ENCODE assay signal across 1 cellular context in the genomic region with DNA sequence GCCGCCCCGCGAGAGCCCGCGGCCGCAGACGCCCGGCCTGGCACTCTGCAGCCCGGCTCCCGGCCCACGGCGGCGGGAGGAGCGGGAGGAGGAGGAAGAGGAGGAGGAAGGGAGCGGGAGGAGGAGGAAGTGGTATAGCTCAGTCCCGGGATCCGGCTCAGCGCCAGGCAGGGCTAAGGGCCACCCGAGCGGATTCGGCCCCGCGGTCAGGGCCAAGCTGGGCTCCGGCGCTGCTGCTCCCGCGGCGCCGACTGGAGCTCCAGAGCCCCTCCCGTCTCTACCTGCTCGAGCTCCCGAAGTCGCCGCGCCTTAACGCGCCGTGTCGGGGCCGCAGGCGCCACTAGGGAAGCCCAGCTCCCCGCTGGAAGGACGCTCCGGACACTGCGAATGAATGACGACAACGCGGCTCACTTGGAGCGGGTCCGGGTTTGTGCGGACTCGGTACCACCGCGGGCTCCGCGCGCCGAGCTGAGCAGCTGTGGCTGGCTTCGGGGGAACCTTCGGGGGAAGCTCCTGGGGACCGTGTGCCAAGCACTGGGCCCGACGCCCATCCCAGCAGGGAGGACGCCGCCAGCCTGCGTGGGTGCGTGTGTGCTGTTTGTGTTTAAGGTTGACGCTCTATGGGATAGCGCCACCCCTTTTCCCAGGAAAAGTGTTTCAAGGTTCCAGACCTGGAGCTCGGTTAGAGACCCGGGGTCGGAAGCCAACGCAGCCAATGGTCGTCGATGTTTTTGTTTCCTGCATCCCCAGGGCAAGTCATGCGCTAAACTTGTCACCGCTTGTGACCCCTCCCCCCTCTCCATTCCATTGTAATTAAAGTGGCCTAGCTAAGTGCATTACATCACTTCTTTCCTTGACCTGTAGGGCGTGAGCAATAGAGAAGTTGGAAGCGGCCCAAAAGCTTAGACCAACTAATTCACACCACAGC.
TF ChIP-seq lines count a peak whose summit lies in the region.

A gene (minus strand): TSS at position 94 of the 928 bp plus-strand sequence. CDS start 340 bp downstream, outside the sequence.

TF ChIP-seq in HepG2, 621 proteins besides CTCF, POLR2A, EP300 and RAD21 (continued from another document and continues in another):
- TF ChIP-seq ZSCAN20 (CRISPR knock-in tag; IDR thresholded peaks at IDR 0.05; ENCODE audit: borderline replicate concordance) (no peak; the same call in 1 of the 2 replicates), NAIF1 (CRISPR knock-in tag; IDR thresholded peaks at IDR 0.05; ENCODE audit: borderline replicate concordance) (no peak), ZSCAN29 (CRISPR knock-in tag; conservative IDR thresholded peaks at IDR 0.05) (peak; percentile 51), ZNF790 (CRISPR knock-in tag; IDR thresholded peaks at IDR 0.05; ENCODE audit: borderline replicate concordance) (no peak; the same call in 1 of the 2 replicates), ADNP (CRISPR knock-in tag; IDR thresholded peaks at IDR 0.05) (0 out of 2 replicates have a peak, but pooled peaks have one; percentile 39), ZNF780A (CRISPR knock-in tag; IDR thresholded peaks at IDR 0.05) (no peak), ETV5 (CRISPR knock-in tag; IDR thresholded peaks at IDR 0.05; ENCODE audit: borderline replicate concordance) (peak; percentile 31; the same call in 1 of the 2 replicates), ZNF782 (CRISPR knock-in tag; IDR thresholded peaks at IDR 0.05; ENCODE audit: borderline replicate concordance) (peak; percentile 78; the same call in 1 of the 2 replicates), AKAP8 (CRISPR knock-in tag; IDR thresholded peaks at IDR 0.05) (0 out of 2 replicates have a peak, but pooled peaks have one; percentile 21), NFKBIZ (CRISPR knock-in tag; IDR thresholded peaks at IDR 0.05) (no peak), KDM3A (CRISPR knock-in tag; IDR thresholded peaks at IDR 0.05; ENCODE audit: low read depth) (peak; percentile 42; the same call in 1 of the 2 replicates), ZFYVE20 (CRISPR knock-in tag; IDR thresholded peaks at IDR 0.05; ENCODE audit: borderline replicate concordance, low read depth) (no peak; the same call in 1 of the 2 replicates), TSC22D2 (CRISPR knock-in tag; IDR thresholded peaks at IDR 0.05; ENCODE audit: borderline replicate concordance) (no peak), ZNF652 (CRISPR knock-in tag; IDR thresholded peaks at IDR 0.05; ENCODE audit: borderline replicate concordance, low read depth) (no peak), NR2F1 (CRISPR knock-in tag; IDR thresholded peaks at IDR 0.05) (peak in 1 of 2 experiments; percentile 53; a peak in 2 of 4 replicates), ZNF703 (CRISPR knock-in tag; IDR thresholded peaks at IDR 0.05; ENCODE audit: borderline replicate concordance) (peak; percentile 88), MATR3 (CRISPR knock-in tag; IDR thresholded peaks at IDR 0.05) (no peak), ATF7-NPFF (CRISPR knock-in tag; IDR thresholded peaks at IDR 0.05; ENCODE audit: low read depth) (peak; percentile 60), DMAP1 (CRISPR knock-in tag; IDR thresholded peaks at IDR 0.05) (peak; percentile 45; the same call in 1 of the 2 replicates), PAWR (CRISPR knock-in tag; IDR thresholded peaks at IDR 0.05; ENCODE audit: borderline replicate concordance) (no peak)
- TF ChIP-seq, protein P1, sequence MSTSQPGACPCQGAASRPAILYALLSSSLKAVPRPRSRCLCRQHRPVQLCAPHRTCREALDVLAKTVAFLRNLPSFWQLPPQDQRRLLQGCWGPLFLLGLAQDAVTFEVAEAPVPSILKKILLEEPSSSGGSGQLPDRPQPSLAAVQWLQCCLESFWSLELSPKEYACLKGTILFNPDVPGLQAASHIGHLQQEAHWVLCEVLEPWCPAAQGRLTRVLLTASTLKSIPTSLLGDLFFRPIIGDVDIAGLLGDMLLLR (CRISPR knock-in tag; IDR thresholded peaks at IDR 0.05): no peak; the same call in 1 of the 2 replicates
- TF ChIP-seq, protein P2, sequence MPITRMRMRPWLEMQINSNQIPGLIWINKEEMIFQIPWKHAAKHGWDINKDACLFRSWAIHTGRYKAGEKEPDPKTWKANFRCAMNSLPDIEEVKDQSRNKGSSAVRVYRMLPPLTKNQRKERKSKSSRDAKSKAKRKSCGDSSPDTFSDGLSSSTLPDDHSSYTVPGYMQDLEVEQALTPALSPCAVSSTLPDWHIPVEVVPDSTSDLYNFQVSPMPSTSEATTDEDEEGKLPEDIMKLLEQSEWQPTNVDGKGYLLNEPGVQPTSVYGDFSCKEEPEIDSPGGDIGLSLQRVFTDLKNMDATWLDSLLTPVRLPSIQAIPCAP (CRISPR knock-in tag; IDR thresholded peaks at IDR 0.05; ENCODE audit: low read depth): 0 out of 2 replicates have a peak, but pooled peaks have one; percentile 25
- TF ChIP-seq, protein P3, sequence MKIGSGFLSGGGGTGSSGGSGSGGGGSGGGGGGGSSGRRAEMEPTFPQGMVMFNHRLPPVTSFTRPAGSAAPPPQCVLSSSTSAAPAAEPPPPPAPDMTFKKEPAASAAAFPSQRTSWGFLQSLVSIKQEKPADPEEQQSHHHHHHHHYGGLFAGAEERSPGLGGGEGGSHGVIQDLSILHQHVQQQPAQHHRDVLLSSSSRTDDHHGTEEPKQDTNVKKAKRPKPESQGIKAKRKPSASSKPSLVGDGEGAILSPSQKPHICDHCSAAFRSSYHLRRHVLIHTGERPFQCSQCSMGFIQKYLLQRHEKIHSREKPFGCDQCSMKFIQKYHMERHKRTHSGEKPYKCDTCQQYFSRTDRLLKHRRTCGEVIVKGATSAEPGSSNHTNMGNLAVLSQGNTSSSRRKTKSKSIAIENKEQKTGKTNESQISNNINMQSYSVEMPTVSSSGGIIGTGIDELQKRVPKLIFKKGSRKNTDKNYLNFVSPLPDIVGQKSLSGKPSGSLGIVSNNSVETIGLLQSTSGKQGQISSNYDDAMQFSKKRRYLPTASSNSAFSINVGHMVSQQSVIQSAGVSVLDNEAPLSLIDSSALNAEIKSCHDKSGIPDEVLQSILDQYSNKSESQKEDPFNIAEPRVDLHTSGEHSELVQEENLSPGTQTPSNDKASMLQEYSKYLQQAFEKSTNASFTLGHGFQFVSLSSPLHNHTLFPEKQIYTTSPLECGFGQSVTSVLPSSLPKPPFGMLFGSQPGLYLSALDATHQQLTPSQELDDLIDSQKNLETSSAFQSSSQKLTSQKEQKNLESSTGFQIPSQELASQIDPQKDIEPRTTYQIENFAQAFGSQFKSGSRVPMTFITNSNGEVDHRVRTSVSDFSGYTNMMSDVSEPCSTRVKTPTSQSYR (CRISPR knock-in tag; IDR thresholded peaks at IDR 0.05; ENCODE audit: borderline replicate concordance): peak; percentile 91
- TF ChIP-seq, protein P4, sequence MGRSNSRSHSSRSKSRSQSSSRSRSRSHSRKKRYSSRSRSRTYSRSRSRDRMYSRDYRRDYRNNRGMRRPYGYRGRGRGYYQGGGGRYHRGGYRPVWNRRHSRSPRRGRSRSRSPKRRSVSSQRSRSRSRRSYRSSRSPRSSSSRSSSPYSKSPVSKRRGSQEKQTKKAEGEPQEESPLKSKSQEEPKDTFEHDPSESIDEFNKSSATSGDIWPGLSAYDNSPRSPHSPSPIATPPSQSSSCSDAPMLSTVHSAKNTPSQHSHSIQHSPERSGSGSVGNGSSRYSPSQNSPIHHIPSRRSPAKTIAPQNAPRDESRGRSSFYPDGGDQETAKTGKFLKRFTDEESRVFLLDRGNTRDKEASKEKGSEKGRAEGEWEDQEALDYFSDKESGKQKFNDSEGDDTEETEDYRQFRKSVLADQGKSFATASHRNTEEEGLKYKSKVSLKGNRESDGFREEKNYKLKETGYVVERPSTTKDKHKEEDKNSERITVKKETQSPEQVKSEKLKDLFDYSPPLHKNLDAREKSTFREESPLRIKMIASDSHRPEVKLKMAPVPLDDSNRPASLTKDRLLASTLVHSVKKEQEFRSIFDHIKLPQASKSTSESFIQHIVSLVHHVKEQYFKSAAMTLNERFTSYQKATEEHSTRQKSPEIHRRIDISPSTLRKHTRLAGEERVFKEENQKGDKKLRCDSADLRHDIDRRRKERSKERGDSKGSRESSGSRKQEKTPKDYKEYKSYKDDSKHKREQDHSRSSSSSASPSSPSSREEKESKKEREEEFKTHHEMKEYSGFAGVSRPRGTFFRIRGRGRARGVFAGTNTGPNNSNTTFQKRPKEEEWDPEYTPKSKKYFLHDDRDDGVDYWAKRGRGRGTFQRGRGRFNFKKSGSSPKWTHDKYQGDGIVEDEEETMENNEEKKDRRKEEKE (IDR thresholded peaks at IDR 0.05): no peak
- TF ChIP-seq, protein P5, sequence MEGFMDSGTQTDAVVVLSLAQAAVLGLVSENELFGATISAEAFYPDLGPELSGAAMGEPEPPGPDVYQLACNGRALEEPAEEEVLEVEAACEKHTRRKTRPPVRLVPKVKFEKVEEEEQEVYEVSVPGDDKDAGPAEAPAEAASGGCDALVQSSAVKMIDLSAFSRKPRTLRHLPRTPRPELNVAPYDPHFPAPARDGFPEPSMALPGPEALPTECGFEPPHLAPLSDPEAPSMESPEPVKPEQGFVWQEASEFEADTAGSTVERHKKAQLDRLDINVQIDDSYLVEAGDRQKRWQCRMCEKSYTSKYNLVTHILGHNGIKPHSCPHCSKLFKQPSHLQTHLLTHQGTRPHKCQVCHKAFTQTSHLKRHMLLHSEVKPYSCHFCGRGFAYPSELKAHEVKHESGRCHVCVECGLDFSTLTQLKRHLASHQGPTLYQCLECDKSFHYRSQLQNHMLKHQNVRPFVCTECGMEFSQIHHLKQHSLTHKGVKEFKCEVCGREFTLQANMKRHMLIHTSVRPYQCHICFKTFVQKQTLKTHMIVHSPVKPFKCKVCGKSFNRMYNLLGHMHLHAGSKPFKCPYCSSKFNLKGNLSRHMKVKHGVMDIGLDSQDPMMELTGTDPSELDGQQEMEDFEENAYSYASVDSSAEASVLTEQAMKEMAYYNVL (CRISPR knock-in tag; IDR thresholded peaks at IDR 0.05; ENCODE audit: borderline replicate concordance): no peak
- TF ChIP-seq, protein P6, sequence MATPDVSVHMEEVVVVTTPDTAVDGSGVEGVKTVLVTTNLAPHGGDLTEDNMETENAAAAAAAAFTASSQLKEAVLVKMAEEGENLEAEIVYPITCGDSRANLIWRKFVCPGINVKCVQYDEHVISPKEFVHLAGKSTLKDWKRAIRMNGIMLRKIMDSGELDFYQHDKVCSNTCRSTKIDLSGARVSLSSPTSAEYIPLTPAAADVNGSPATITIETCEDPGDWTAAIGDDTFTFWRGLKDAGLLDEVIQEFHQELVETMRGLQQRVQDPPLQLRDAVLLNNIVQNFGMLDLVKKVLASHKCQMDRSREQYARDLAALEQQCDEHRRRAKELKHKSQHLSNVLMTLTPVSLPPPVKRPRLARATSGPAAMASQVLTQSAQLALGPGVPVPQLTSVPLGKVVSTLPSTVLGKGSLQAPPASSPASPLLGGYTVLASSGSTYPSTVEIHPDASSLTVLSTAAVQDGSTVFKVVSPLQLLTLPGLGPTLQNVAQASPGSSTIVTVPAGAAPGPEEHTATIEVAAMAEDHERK (CRISPR knock-in tag; IDR thresholded peaks at IDR 0.05; ENCODE audit: low read depth): no peak
- TF ChIP-seq, protein P7, sequence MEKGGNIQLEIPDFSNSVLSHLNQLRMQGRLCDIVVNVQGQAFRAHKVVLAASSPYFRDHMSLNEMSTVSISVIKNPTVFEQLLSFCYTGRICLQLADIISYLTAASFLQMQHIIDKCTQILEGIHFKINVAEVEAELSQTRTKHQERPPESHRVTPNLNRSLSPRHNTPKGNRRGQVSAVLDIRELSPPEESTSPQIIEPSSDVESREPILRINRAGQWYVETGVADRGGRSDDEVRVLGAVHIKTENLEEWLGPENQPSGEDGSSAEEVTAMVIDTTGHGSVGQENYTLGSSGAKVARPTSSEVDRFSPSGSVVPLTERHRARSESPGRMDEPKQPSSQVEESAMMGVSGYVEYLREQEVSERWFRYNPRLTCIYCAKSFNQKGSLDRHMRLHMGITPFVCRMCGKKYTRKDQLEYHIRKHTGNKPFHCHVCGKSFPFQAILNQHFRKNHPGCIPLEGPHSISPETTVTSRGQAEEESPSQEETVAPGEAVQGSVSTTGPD (CRISPR knock-in tag; IDR thresholded peaks at IDR 0.05): no peak
- TF ChIP-seq, protein P8, sequence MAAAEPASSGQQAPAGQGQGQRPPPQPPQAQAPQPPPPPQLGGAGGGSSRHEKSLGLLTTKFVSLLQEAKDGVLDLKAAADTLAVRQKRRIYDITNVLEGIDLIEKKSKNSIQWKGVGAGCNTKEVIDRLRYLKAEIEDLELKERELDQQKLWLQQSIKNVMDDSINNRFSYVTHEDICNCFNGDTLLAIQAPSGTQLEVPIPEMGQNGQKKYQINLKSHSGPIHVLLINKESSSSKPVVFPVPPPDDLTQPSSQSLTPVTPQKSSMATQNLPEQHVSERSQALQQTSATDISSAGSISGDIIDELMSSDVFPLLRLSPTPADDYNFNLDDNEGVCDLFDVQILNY (CRISPR knock-in tag; conservative IDR thresholded peaks at IDR 0.05): no peak
- TF ChIP-seq, protein P9, sequence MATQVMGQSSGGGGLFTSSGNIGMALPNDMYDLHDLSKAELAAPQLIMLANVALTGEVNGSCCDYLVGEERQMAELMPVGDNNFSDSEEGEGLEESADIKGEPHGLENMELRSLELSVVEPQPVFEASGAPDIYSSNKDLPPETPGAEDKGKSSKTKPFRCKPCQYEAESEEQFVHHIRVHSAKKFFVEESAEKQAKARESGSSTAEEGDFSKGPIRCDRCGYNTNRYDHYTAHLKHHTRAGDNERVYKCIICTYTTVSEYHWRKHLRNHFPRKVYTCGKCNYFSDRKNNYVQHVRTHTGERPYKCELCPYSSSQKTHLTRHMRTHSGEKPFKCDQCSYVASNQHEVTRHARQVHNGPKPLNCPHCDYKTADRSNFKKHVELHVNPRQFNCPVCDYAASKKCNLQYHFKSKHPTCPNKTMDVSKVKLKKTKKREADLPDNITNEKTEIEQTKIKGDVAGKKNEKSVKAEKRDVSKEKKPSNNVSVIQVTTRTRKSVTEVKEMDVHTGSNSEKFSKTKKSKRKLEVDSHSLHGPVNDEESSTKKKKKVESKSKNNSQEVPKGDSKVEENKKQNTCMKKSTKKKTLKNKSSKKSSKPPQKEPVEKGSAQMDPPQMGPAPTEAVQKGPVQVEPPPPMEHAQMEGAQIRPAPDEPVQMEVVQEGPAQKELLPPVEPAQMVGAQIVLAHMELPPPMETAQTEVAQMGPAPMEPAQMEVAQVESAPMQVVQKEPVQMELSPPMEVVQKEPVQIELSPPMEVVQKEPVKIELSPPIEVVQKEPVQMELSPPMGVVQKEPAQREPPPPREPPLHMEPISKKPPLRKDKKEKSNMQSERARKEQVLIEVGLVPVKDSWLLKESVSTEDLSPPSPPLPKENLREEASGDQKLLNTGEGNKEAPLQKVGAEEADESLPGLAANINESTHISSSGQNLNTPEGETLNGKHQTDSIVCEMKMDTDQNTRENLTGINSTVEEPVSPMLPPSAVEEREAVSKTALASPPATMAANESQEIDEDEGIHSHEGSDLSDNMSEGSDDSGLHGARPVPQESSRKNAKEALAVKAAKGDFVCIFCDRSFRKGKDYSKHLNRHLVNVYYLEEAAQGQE (IDR thresholded peaks at IDR 0.05; ENCODE audit: borderline replicate concordance in 1 of 2, low read depth in 1 of 2, low read length in 2 of 2): no peak
- TF ChIP-seq, protein P10, sequence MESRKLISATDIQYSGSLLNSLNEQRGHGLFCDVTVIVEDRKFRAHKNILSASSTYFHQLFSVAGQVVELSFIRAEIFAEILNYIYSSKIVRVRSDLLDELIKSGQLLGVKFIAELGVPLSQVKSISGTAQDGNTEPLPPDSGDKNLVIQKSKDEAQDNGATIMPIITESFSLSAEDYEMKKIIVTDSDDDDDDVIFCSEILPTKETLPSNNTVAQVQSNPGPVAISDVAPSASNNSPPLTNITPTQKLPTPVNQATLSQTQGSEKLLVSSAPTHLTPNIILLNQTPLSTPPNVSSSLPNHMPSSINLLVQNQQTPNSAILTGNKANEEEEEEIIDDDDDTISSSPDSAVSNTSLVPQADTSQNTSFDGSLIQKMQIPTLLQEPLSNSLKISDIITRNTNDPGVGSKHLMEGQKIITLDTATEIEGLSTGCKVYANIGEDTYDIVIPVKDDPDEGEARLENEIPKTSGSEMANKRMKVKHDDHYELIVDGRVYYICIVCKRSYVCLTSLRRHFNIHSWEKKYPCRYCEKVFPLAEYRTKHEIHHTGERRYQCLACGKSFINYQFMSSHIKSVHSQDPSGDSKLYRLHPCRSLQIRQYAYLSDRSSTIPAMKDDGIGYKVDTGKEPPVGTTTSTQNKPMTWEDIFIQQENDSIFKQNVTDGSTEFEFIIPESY (CRISPR knock-in tag; IDR thresholded peaks at IDR 0.05): no peak
